Comparison of ENCODE assay signal across 22 cellular contexts in the genomic region with DNA sequence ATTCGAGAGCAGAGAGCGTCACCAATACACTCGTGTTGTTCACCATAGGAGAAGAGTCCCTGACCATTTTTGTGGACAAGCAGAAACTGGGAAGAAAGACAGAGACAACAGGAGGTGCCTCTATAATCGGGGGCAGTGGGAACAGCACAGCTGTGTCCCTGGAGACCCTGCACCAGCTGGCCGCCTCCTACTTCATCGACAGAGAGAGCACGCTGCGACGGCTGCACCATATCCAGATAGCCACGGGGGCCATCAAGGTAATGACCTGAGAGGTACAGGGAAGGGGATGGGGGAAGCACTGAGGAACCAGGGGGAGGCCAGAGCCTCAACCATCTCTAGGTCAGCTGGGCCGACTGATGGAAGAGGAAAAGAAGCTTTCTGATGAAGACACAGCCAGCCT.
"Had no signal": no experiment of that assay in that cellular context is flagged by ENCODE, and none has a peak within 500 bp of the region (broad histone marks: within the 10 kb centered on the region; RNA-seq: fewer than 3 reads in every experiment).

No MANE protein-coding gene starts in this region.

- H3K4me3 ChIP-seq: breast epithelium, heart right ventricle, pancreas, prostate gland, spleen, thoracic aorta had no signal

- H3K27me3 Mint-ChIP-seq: central memory CD8-positive, alpha-beta T cell; dendritic cell treated with granulocyte-macrophage colony-stimulating factor and Interleukin-4, amounts not matched to agents 40 ng/mL and 50 ng/mL, for 4 days had no signal

- H3K9me3 Mint-ChIP-seq: activated naive CD4-positive, alpha-beta T cell treated with anti-CD3 and anti-CD28 coated beads for 36 hours; dendritic cell treated with granulocyte-macrophage colony-stimulating factor and Interleukin-4, amounts not matched to agents 40 ng/mL and 50 ng/mL, for 4 days; endodermal cell; T-helper 1 cell treated with Interleukin-12 subunit alpha and Interleukin-12 subunit beta and Interleukin-4 antibody, amounts not matched to agents 30 μg/mL and 1 μg/mL, for 36 hours had no signal

- H3K4me1 ChIP-seq: breast epithelium, prostate gland had no signal

- H3K9me3 ChIP-seq: breast epithelium, heart right ventricle, pancreas, prostate gland, spleen, thoracic aorta had no signal

- H3K36me3 Mint-ChIP-seq: naive thymus-derived CD8-positive, alpha-beta T cell had no signal

- ATAC-seq: activated CD4-positive, CD25-positive, alpha-beta regulatory T cell treated with anti-CD3 and anti-CD28 coated beads, Interleukin-2, amount 50 U/mL, for 24 hours; naive thymus-derived CD8-positive, alpha-beta T cell had no signal

- H3K27ac Mint-ChIP-seq: activated naive CD4-positive, alpha-beta T cell treated with anti-CD3 and anti-CD28 coated beads for 36 hours; dendritic cell treated with granulocyte-macrophage colony-stimulating factor and Interleukin-4, amounts not matched to agents 40 ng/mL and 50 ng/mL, for 4 days; endodermal cell; naive thymus-derived CD8-positive, alpha-beta T cell; T-helper 1 cell treated with Interleukin-12 subunit alpha and Interleukin-12 subunit beta and Interleukin-4 antibody, amounts not matched to agents 30 μg/mL and 1 μg/mL, for 36 hours had no signal

- H3K36me3 ChIP-seq: breast epithelium, heart right ventricle, pancreas, prostate gland, spleen, thoracic aorta, WERI-Rb-1 had no signal

- H3K27ac ChIP-seq: breast epithelium, heart right ventricle, pancreas, prostate gland, thoracic aorta, WERI-Rb-1 had no signal

- H3K4me3 Mint-ChIP-seq: activated naive CD4-positive, alpha-beta T cell treated with anti-CD3 and anti-CD28 coated beads for 36 hours; central memory CD8-positive, alpha-beta T cell; dendritic cell treated with granulocyte-macrophage colony-stimulating factor and Interleukin-4, amounts not matched to agents 40 ng/mL and 50 ng/mL, for 4 days; endodermal cell; naive thymus-derived CD8-positive, alpha-beta T cell; T-helper 1 cell treated with Interleukin-12 subunit alpha and Interleukin-12 subunit beta and Interleukin-4 antibody, amounts not matched to agents 30 μg/mL and 1 μg/mL, for 36 hours had no signal

- H3K4me1 Mint-ChIP-seq: central memory CD8-positive, alpha-beta T cell; naive thymus-derived CD8-positive, alpha-beta T cell had no signal

- H3K27me3 ChIP-seq: breast epithelium, pancreas, spleen had no signal

- DNase-seq: activated CD4-positive, alpha-beta T cell treated with anti-CD3 and anti-CD28 coated beads for 48 hours; activated CD4-positive, alpha-beta T cell treated with anti-CD3 and anti-CD28 coated beads, Interleukin-2, amount 50 U/mL, for 48 hours; activated CD8-positive, alpha-beta memory T cell treated with anti-CD3 and anti-CD28 coated beads for 24 hours; activated effector memory CD4-positive, alpha-beta T cell treated with Interleukin-2 at 50 U/mL for 16 hours; activated naive CD4-positive, alpha-beta T cell treated with anti-CD3 and anti-CD28 coated beads for 36 hours; endodermal cell; heart right ventricle; midbrain; naive thymus-derived CD8-positive, alpha-beta T cell; spleen; stimulated activated naive CD4-positive, alpha-beta T cell treated with Interleukin-2 at 50 U/mL for 16 hours; SW 1271; trophoblast cell had no signal
